In genomic region chr4:184599492-184600135, GRCh38 we compare ENCODE assay signal across 2 cellular contexts.
TF ChIP-seq lines count a peak whose summit lies in the region.

No MANE protein-coding gene starts in this region.

TF ChIP-seq in IMR-90, 13 proteins besides CTCF, POLR2A, EP300 and RAD21:
- TF ChIP-seq MAZ (IDR thresholded peaks at IDR 0.05; ENCODE audit: borderline replicate concordance, low read depth, low read length) = no peak
- TF ChIP-seq RFX5 (IDR thresholded peaks at IDR 0.05; ENCODE audit: low read depth, low read length) = no peak
- peak; percentile 81 for TF ChIP-seq MAFK (IDR thresholded peaks at IDR 0.05; ENCODE audit: low read depth, low read length)

TF ChIP-seq in K562, 482 proteins besides CTCF, POLR2A, EP300 and RAD21 (continues in another document):
- TF ChIP-seq L3MBTL2 (IDR thresholded peaks at IDR 0.05) = no peak
- no peak for TF ChIP-seq NCOR1 (IDR thresholded peaks at IDR 0.05)
- TF ChIP-seq ZNF609 (CRISPR knock-in tag; IDR thresholded peaks at IDR 0.05; ENCODE audit: borderline replicate concordance) = no peak
- TF ChIP-seq ZNF239 (CRISPR knock-in tag; IDR thresholded peaks at IDR 0.05) = no peak
- TF ChIP-seq ETV1 (tag; conservative IDR thresholded peaks at IDR 0.05; ENCODE audit: low read depth) = no peak
- TF ChIP-seq ZBTB34 (CRISPR knock-in tag; IDR thresholded peaks at IDR 0.05) = no peak
- 0 out of 2 replicates have a peak, but pooled peaks have one; percentile 33 for TF ChIP-seq ZNF395 (CRISPR knock-in tag; IDR thresholded peaks at IDR 0.05)
- TF ChIP-seq ZNF316 (IDR thresholded peaks at IDR 0.05) = peak; percentile 1; the same call in 1 of the 2 replicates
- TF ChIP-seq MYC (IDR thresholded peaks at IDR 0.05; ENCODE audit: low read depth, low read length) = no peak
- TF ChIP-seq MYC (CRISPR knock-in tag; IDR thresholded peaks at IDR 0.05; ENCODE audit: borderline replicate concordance, low read depth) = no peak
- TF ChIP-seq MCM2 (IDR thresholded peaks at IDR 0.05; ENCODE audit: low read depth) = no peak
- no peak for TF ChIP-seq SRSF1 (IDR thresholded peaks at IDR 0.05; ENCODE audit: low read depth, low read length)
- TF ChIP-seq XRCC5 (IDR thresholded peaks at IDR 0.05; ENCODE audit: low read depth, low read length) = no peak
- TF ChIP-seq THAP12 (CRISPR knock-in tag; IDR thresholded peaks at IDR 0.05) = no peak
- no peak for TF ChIP-seq ZNF717 (CRISPR knock-in tag; IDR thresholded peaks at IDR 0.05)
- TF ChIP-seq PYGO2 (tag; IDR thresholded peaks at IDR 0.05) = no peak
- TF ChIP-seq ZNF224 (CRISPR knock-in tag; IDR thresholded peaks at IDR 0.05) = no peak
- TF ChIP-seq SREBF1 (IDR thresholded peaks at IDR 0.05; ENCODE audit: borderline replicate concordance, low read depth, low read length) = no peak
- TF ChIP-seq NR4A1 (CRISPR knock-in tag; IDR thresholded peaks at IDR 0.05) = no peak
- peak; percentile 77; the same call in 1 of the 2 replicates for TF ChIP-seq NR4A1 (tag; IDR thresholded peaks at IDR 0.05)
- no peak for TF ChIP-seq BRF1 (IDR thresholded peaks at IDR 0.05; ENCODE audit: borderline replicate concordance, extremely low read depth, insufficient read length)
- no peak for TF ChIP-seq FOXM1 (IDR thresholded peaks at IDR 0.05; ENCODE audit: low read depth)
- no peak for TF ChIP-seq FOXM1 (CRISPR knock-in tag; IDR thresholded peaks at IDR 0.05; ENCODE audit: low read depth)
- no peak for TF ChIP-seq BRCA1 (IDR thresholded peaks at IDR 0.05)
- TF ChIP-seq BRCA1 (CRISPR knock-in tag; IDR thresholded peaks at IDR 0.05) = no peak
- TF ChIP-seq SMAD4 (CRISPR knock-in tag; conservative IDR thresholded peaks at IDR 0.05) = peak; percentile 84
- no peak for TF ChIP-seq ZNF311 (CRISPR knock-in tag; IDR thresholded peaks at IDR 0.05)
- TF ChIP-seq PTTG1 (tag; IDR thresholded peaks at IDR 0.05; ENCODE audit: low read depth) = peak; percentile 77
- TF ChIP-seq SUPT5H (IDR thresholded peaks at IDR 0.05) = no peak
- TF ChIP-seq ZNF639 (CRISPR knock-in tag; conservative IDR thresholded peaks at IDR 0.05 in 1 of 2, IDR thresholded peaks at IDR 0.05 in 1 of 2) = no peak
- no peak for TF ChIP-seq ELK3 (CRISPR knock-in tag; IDR thresholded peaks at IDR 0.05)
- TF ChIP-seq ID3 (CRISPR knock-in tag; IDR thresholded peaks at IDR 0.05) = no peak; the same call in 1 of the 2 replicates
- TF ChIP-seq ID3 (tag; IDR thresholded peaks at IDR 0.05) = peak; percentile 70
- TF ChIP-seq ZNF133 (CRISPR knock-in tag; IDR thresholded peaks at IDR 0.05) = no peak
- TF ChIP-seq TARDBP (IDR thresholded peaks at IDR 0.05) = no peak
- TF ChIP-seq EP400 (IDR thresholded peaks at IDR 0.05) = no peak
- TF ChIP-seq ZNF41 (CRISPR knock-in tag; conservative IDR thresholded peaks at IDR 0.05) = no peak
- TF ChIP-seq ZNF282 (CRISPR knock-in tag; IDR thresholded peaks at IDR 0.05) = no peak
- peak; percentile 69; the same call in 1 of the 2 replicates for TF ChIP-seq DDX20 (tag; IDR thresholded peaks at IDR 0.05; ENCODE audit: low read depth)
- TF ChIP-seq NR2C1 (IDR thresholded peaks at IDR 0.05) = no peak
- peak; percentile 57; the same call in 1 of the 2 replicates for TF ChIP-seq NR2C1 (tag; IDR thresholded peaks at IDR 0.05)
- TF ChIP-seq FOXO4 (CRISPR knock-in tag; IDR thresholded peaks at IDR 0.05) = no peak
- TF ChIP-seq ZNF586 (CRISPR knock-in tag; conservative IDR thresholded peaks at IDR 0.05) = no peak
- no peak for TF ChIP-seq ZNF445 (CRISPR knock-in tag; IDR thresholded peaks at IDR 0.05; ENCODE audit: low read depth)
- no peak for TF ChIP-seq TEAD1 (CRISPR knock-in tag; IDR thresholded peaks at IDR 0.05)
- TF ChIP-seq RBM17 (IDR thresholded peaks at IDR 0.05; ENCODE audit: borderline replicate concordance, low read depth, low read length) = no peak
- no peak for TF ChIP-seq ELF1 (tag; IDR thresholded peaks at IDR 0.05)
- no peak for TF ChIP-seq ARID1B (IDR thresholded peaks at IDR 0.05)
- no peak for TF ChIP-seq TBP (optimal IDR thresholded peaks at IDR 0.05; ENCODE audit: low read depth, low read length)
- no peak for TF ChIP-seq AFF4 (CRISPR knock-in tag; IDR thresholded peaks at IDR 0.05)
- no peak for TF ChIP-seq ZBTB1 (CRISPR knock-in tag; IDR thresholded peaks at IDR 0.05; ENCODE audit: borderline replicate concordance, low read depth)
